Comparison of ENCODE assay signal across 2 cellular contexts in genomic region chr3:11095932-11096265, GRCh38.
TF ChIP-seq lines count a peak whose summit lies in the region.

No MANE protein-coding gene starts in this region.

TF ChIP-seq in HEK293, 187 proteins besides CTCF, POLR2A, EP300 and RAD21 (continued from another document):
- TF ChIP-seq ZNF148 (tag by site-specific recombination; IDR thresholded peaks at IDR 0.05; ENCODE audit: borderline replicate concordance) (no peak), TSHZ1 (tag by site-specific recombination; IDR thresholded peaks at IDR 0.05; ENCODE audit: borderline replicate concordance) (no peak), ZNF670 (tag by site-specific recombination; IDR thresholded peaks at IDR 0.05; ENCODE audit: low read depth) (no peak), PATZ1 (tag by site-specific recombination; IDR thresholded peaks at IDR 0.05) (no peak), ZNF585B (tag by site-specific recombination; IDR thresholded peaks at IDR 0.05) (no peak), ZNF654 (tag by site-specific recombination; IDR thresholded peaks at IDR 0.05; ENCODE audit: low read depth) (peak; percentile 10; the same call in 1 of the 2 replicates), ZIC2 (tag by site-specific recombination; IDR thresholded peaks at IDR 0.05) (peak; percentile 15; the same call in 1 of the 2 replicates), ZNF501 (tag by site-specific recombination; IDR thresholded peaks at IDR 0.05) (no peak), ZNF211 (tag by site-specific recombination; IDR thresholded peaks at IDR 0.05; ENCODE audit: low read depth) (no peak), ZNF24 (tag by site-specific recombination; IDR thresholded peaks at IDR 0.05) (no peak)

TF ChIP-seq in SK-N-SH, 30 proteins besides CTCF, POLR2A, EP300 and RAD21 (continued from another document):
- TF ChIP-seq REST (IDR thresholded peaks at IDR 0.05; ENCODE audit: low read depth, low read length): no peak
- no peak for TF ChIP-seq ELF1 (IDR thresholded peaks at IDR 0.05)
- no peak for TF ChIP-seq FOXJ3 (CRISPR knock-in tag; IDR thresholded peaks at IDR 0.05)
- TF ChIP-seq NFIC (IDR thresholded peaks at IDR 0.05; ENCODE audit: borderline replicate concordance): no peak
- no peak for TF ChIP-seq POLR2AphosphoS5 (IDR thresholded peaks at IDR 0.05; ENCODE audit: low read depth, low read length)
TF ChIP-seq in SK-N-SH: peak in this region for 0.
